ENCODE assay signal across 18 cellular contexts in the genomic region with DNA sequence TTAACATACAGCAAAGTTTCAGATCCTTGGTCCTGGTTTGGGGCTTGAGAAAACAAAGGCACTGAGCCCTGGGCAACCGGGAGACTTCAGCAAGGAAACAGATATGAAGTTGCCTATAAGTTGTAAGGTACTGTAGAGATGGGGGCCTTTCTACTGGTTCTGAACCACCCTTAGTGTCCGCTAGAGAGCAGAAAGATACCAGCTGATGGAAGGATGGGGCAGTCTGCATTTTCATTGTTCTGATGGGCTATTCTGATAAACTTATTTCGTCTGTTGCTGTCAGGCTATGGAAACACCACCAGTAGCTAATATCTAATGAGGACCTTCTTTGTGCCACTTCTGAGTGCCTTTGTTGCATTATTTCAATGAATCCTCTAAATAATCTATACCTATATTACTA. TPM values are rescaled to one million over a fixed set of nuclear protein-coding genes. Genes with fewer than 3 reads are reported as not detected.
DNase-seq lines count a peak whose midpoint lies in the region; ATAC-seq and TF ChIP-seq lines count a peak whose summit lies in the region.
"Had no signal": no experiment of that assay in that cellular context is flagged by ENCODE, and none has a peak within 500 bp of the region (broad histone marks: within the 10 kb centered on the region; RNA-seq: fewer than 3 reads in every experiment).

No MANE protein-coding gene starts in this region.

- H3K4me2 ChIP-seq in SK-N-SH (no peak overlapping the region), Karpas-422 (ENCODE audit: low read depth, low read length, poor library complexity, severe bottlenecking) (no peak overlapping the region)

- H3K9me3 Mint-ChIP-seq in CD4-positive, alpha-beta T cell = no peaks in the 10 kb centered on the region
- H3K9me3 Mint-ChIP-seq: dendritic cell treated with granulocyte-macrophage colony-stimulating factor and Interleukin-4, amounts not matched to agents 40 ng/mL and 50 ng/mL, for 4 days had no signal

- H3K27ac ChIP-seq in SK-N-SH (ENCODE audit: low read depth in 2 of 2, low read length in 1 of 2) (no peak overlapping the region), Karpas-422 (ENCODE audit: low read length) (no peak overlapping the region)
- H3K27ac ChIP-seq in CD4-positive, alpha-beta T cell (ENCODE audit: low read depth, low read length) = no peak overlapping the region
- H3K27ac ChIP-seq: brain microvascular endothelial cell, thoracic aorta had no signal

- H3K79me2 ChIP-seq in SK-N-SH (ENCODE audit: insufficient read depth) = no peaks in the 10 kb centered on the region
- no peaks in the 10 kb centered on the region for H3K79me2 ChIP-seq in Karpas-422 (ENCODE audit: low read length)

- no peaks in the 10 kb centered on the region; the same call in 1 of the 2 replicates for H3K27me3 ChIP-seq in SK-N-SH (ENCODE audit: insufficient read depth)
- no peaks in the 10 kb centered on the region for H3K27me3 ChIP-seq in Karpas-422 (ENCODE audit: low read length)
- no peaks in the 10 kb centered on the region for H3K27me3 ChIP-seq in CD4-positive, alpha-beta T cell (ENCODE audit: control insufficient read depth, insufficient read depth, low read length)
- H3K27me3 ChIP-seq: brain microvascular endothelial cell had no signal

- no peak overlapping the region for H3K27ac Mint-ChIP-seq in CD4-positive, alpha-beta T cell
- H3K27ac Mint-ChIP-seq: dendritic cell treated with granulocyte-macrophage colony-stimulating factor and Interleukin-4, amounts not matched to agents 40 ng/mL and 50 ng/mL, for 4 days; mesothelial cell of epicardium; stimulated activated naive B cell treated with anti-CD40 and anti-IgM and Interleukin-4, amounts not matched to agents 10 μg/mL and 1 μg/mL and 100 μg/mL, for 72 hours had no signal

- H4K20me1 ChIP-seq in SK-N-SH (ENCODE audit: insufficient read depth) (no peaks in the 10 kb centered on the region), Karpas-422 (ENCODE audit: insufficient read depth, low read depth, low read length) (no peaks in the 10 kb centered on the region)

- TF ChIP-seq CTCF in LNCaP clone FGC (IDR thresholded peaks at IDR 0.05; ENCODE audit: control insufficient read depth, extremely low read depth, insufficient read depth) = peak; percentile 37; the same call in 1 of the 2 replicates
- 0 out of 2 replicates have a peak, but pooled peaks have one; percentile 8 for TF ChIP-seq CTCF in SK-N-SH (IDR thresholded peaks at IDR 0.05)
- TF ChIP-seq CTCF in CD4-positive, alpha-beta T cell (IDR thresholded peaks at IDR 0.05) = no peak

- H3K36me3 ChIP-seq in SK-N-SH (replicated peaks in 1 of 2; ENCODE audit: control insufficient read depth in 1 of 2, insufficient read depth in 2 of 2, low read length in 1 of 2) = no peaks in the 10 kb centered on the region
- H3K36me3 ChIP-seq in Karpas-422 (ENCODE audit: insufficient read depth, low read length) = no peaks in the 10 kb centered on the region
- H3K36me3 ChIP-seq: brain microvascular endothelial cell, thoracic aorta had no signal

- no peaks in the 10 kb centered on the region for H3K4me1 Mint-ChIP-seq in CD4-positive, alpha-beta T cell (ENCODE audit: low read depth)
- H3K4me1 Mint-ChIP-seq: mesothelial cell of epicardium; stimulated activated naive B cell treated with anti-CD40 and anti-IgM and Interleukin-4, amounts not matched to agents 10 μg/mL and 1 μg/mL and 100 μg/mL, for 72 hours had no signal

- H3K4me1 ChIP-seq in SK-N-SH (ENCODE audit: control insufficient read depth in 1 of 2, insufficient read depth in 2 of 2, low read depth in 1 of 2, low read length in 1 of 2) (peaks cover 0 to 6% of the 10 kb centered on the region in 2 experiments; a peak in 1 of 4 replicates), Karpas-422 (ENCODE audit: low read length) (no peaks in the 10 kb centered on the region)

- no peak overlapping the region for H3K4me3 Mint-ChIP-seq in CD4-positive, alpha-beta T cell
- H3K4me3 Mint-ChIP-seq: dendritic cell treated with granulocyte-macrophage colony-stimulating factor and Interleukin-4, amounts not matched to agents 40 ng/mL and 50 ng/mL, for 4 days; mesothelial cell of epicardium; stimulated activated naive B cell treated with anti-CD40 and anti-IgM and Interleukin-4, amounts not matched to agents 10 μg/mL and 1 μg/mL and 100 μg/mL, for 72 hours had no signal

- no peaks in the 10 kb centered on the region for H3F3A ChIP-seq in SK-N-SH (replicated peaks; ENCODE audit: insufficient read depth)

- H2AFZ ChIP-seq in SK-N-SH (ENCODE audit: low read depth) = no peak overlapping the region
- no peak overlapping the region for H2AFZ ChIP-seq in Karpas-422 (ENCODE audit: low read length)

- peak; percentile 81 for TF ChIP-seq RAD21 in SK-N-SH (IDR thresholded peaks at IDR 0.05; ENCODE audit: low read length)

- H3K4me3 ChIP-seq in LNCaP clone FGC (ENCODE audit: low read depth, low read length) (no peak overlapping the region), SK-N-SH (ENCODE audit: low read depth in 2 of 2, low read length in 1 of 2) (no peak overlapping the region), Karpas-422 (ENCODE audit: low read length) (no peak overlapping the region)
- H3K4me3 ChIP-seq: thoracic aorta had no signal

- no peak for TF ChIP-seq EP300 in SK-N-SH (IDR thresholded peaks at IDR 0.05; ENCODE audit: borderline replicate concordance in 1 of 2, low read depth in 1 of 2, low read length in 1 of 2)

- intact Hi-C loops in left colon (cut with DNase I, micrococcal nuclease) = no loop called here
- intact Hi-C loops in CD4-positive, alpha-beta T cell (cut with DNase I, micrococcal nuclease) = loop anchor here in 1 of 2 experiments (5.0 kb wide), 1 partner anchor 60 kb away; no protein-coding TSS in a partner anchor

- DNase-seq in COR-L47 (lab: John Stamatoyannopoulos, UW) (peak; percentile 5), LNCaP clone FGC (ENCODE audit: low read depth) (no peak), SK-N-SH (peak; percentile 59), left colon (no peak), Karpas-422 (no peak), cerebellar nuclear complex (lab: John Stamatoyannopoulos, UW) (no peak)
- DNase-seq in activated naive CD4-positive, alpha-beta T cell (lab: John Stamatoyannopoulos, UW) = no peak
- no peak for DNase-seq in CD4-positive, alpha-beta T cell
- DNase-seq: activated gamma-delta T cell; brain microvascular endothelial cell; glutamatergic neuron; left cardiac atrium; NCI-H1694; stimulated activated naive B cell treated with anti-CD40 and anti-IgM and Interleukin-4, amounts not matched to agents 10 μg/mL and 1 μg/mL and 100 μg/mL, for 72 hours had no signal

- H3K36me3 Mint-ChIP-seq in CD4-positive, alpha-beta T cell (ENCODE audit: low read depth) = no peaks in the 10 kb centered on the region
- H3K36me3 Mint-ChIP-seq: mesothelial cell of epicardium; stimulated activated naive B cell treated with anti-CD40 and anti-IgM and Interleukin-4, amounts not matched to agents 10 μg/mL and 1 μg/mL and 100 μg/mL, for 72 hours had no signal

- peak; percentile 89 for ATAC-seq in left colon
- ATAC-seq in CD4-positive, alpha-beta T cell (ENCODE audit: poor library complexity) = no peak
- ATAC-seq: left cardiac atrium; stimulated activated naive B cell treated with anti-CD40 and anti-IgM and Interleukin-4, amounts not matched to agents 10 μg/mL and 1 μg/mL and 100 μg/mL, for 72 hours had no signal

- H3K9me2 ChIP-seq in SK-N-SH (no peaks in the 10 kb centered on the region), Karpas-422 (replicated peaks; ENCODE audit: insufficient read depth, low read length) (no peaks in the 10 kb centered on the region)

- WGBS in SK-N-SH (ENCODE audit: low lambda C conversion rate) = 7% methylated on average over 3 of the region's 3 CpGs

- H3K27me3 Mint-ChIP-seq in CD4-positive, alpha-beta T cell = peaks cover 26% of the 10 kb centered on the region

- POLR2A ChIA-PET in SK-N-SH (lab: Yijun Ruan, JAX) = no interaction called here
- POLR2A ChIA-PET in CD4-positive, alpha-beta T cell (lab: Charles Lee) = no interaction called here

- H3K9ac ChIP-seq in SK-N-SH (no peak overlapping the region), Karpas-422 (ENCODE audit: low read length) (no peak overlapping the region)

- H3K9me3 ChIP-seq in SK-N-SH (no peaks in the 10 kb centered on the region), Karpas-422 (ENCODE audit: low read length) (no peaks in the 10 kb centered on the region)
- no peaks in the 10 kb centered on the region for H3K9me3 ChIP-seq in CD4-positive, alpha-beta T cell (ENCODE audit: control insufficient read depth, low read length)
- H3K9me3 ChIP-seq: thoracic aorta had no signal

- CTCF ChIA-PET in SK-N-SH (lab: Yijun Ruan, JAX) = interaction anchor here (0.6 to 3.9 kb wide), 27 partner anchors 9 to 546 kb away, joined by 3 to 60 read pairs (median 4); a partner anchor contains a TSS
- CTCF ChIA-PET in CD4-positive, alpha-beta T cell (lab: Charles Lee) = no interaction called here

TF ChIP-seq in SK-N-SH, 30 proteins besides CTCF, POLR2A, EP300 and RAD21:
- TF ChIP-seq GATA2 (CRISPR knock-in tag; IDR thresholded peaks at IDR 0.05) (peak; percentile 51), SMC3 (IDR thresholded peaks at IDR 0.05; ENCODE audit: low read depth, low read length) (peak; percentile 50; the same call in 1 of the 2 replicates)
- TF ChIP-seq, protein P1, sequence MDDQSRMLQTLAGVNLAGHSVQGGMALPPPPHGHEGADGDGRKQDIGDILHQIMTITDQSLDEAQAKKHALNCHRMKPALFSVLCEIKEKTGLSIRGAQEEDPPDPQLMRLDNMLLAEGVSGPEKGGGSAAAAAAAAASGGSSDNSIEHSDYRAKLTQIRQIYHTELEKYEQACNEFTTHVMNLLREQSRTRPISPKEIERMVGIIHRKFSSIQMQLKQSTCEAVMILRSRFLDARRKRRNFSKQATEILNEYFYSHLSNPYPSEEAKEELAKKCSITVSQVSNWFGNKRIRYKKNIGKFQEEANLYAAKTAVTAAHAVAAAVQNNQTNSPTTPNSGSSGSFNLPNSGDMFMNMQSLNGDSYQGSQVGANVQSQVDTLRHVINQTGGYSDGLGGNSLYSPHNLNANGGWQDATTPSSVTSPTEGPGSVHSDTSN (IDR thresholded peaks at IDR 0.05) = no peak

RNA-seq across cellular contexts. Expression of a gene that starts 38.7 kb away (rescaled TPM):
- polyA plus RNA-seq in SK-N-SH (2012; rRNA removed) = not detected in 2 replicates
- 0.01 TPM in 1 of 2 replicates, not detected in the other for polyA plus RNA-seq in SK-N-SH (2012; cell fraction: cytosol; rRNA removed)
- not detected in 2 replicates for polyA plus RNA-seq in SK-N-SH (2012; cell fraction: nucleus; rRNA removed)
- total RNA-seq in left colon = 1 to 10 TPM; 5.8 to 9.8 TPM
- total RNA-seq in Karpas-422 (2014; rRNA removed; shearing (Covaris generic); ENCODE audit: low replicate concordance) = not detected in 2 replicates
- not detected for total RNA-seq in CD4-positive, alpha-beta T cell
- polyA plus RNA-seq: neural cell had no signal

Comparison
In these comparisons a context has a peak if more than half of its experiments do, and no peak if none do; other contexts are left out.
1. DNase-seq: peak in COR-L47 (single experiment) and SK-N-SH (single experiment); none in LNCaP clone FGC (single experiment), left colon (0 of 2), activated naive CD4-positive, alpha-beta T cell (0 of 4), Karpas-422 (single experiment), CD4-positive, alpha-beta T cell (0 of 10) and cerebellar nuclear complex (0 of 2).